In genomic region chr19:1171755-1172352, GRCh38 we compare ENCODE assay signal across 8 cellular contexts. TPM values are rescaled to one million over a fixed set of nuclear protein-coding genes. Genes with fewer than 3 reads are reported as not detected.
DNase-seq lines count a peak whose midpoint lies in the region; ATAC-seq and TF ChIP-seq lines count a peak whose summit lies in the region.

No MANE protein-coding gene starts in this region.

- H3K27ac ChIP-seq in parathyroid adenoma = peak overlapping the region; percentile 89

- no peaks in the 10 kb centered on the region for H3K9me3 ChIP-seq in NT2/D1 (ENCODE audit: insufficient read depth, low read length)
- H3K9me3 ChIP-seq in parathyroid adenoma (ENCODE audit: control insufficient read depth, low read length) = no peaks in the 10 kb centered on the region

- H3K4me3 ChIP-seq in NT2/D1 (ENCODE audit: insufficient read length, low read depth) (peak overlapping the region; percentile 84), parathyroid adenoma (ENCODE audit: low read depth, low read length) (no peak overlapping the region)

- in situ Hi-C loops in Caki2 (cut with HindIII; ENCODE audit: low pct_unique_long_range_greater_than_20kb, low sequenced_read_pairs) = no loop called here

- peaks cover 15% of the 10 kb centered on the region for H3K4me1 Mint-ChIP-seq in endothelial cell (ENCODE audit: unreplicated experiment)

- peaks cover 52% of the 10 kb centered on the region for H3K4me1 ChIP-seq in NT2/D1 (ENCODE audit: insufficient read depth, insufficient read length)
- peaks cover 6% of the 10 kb centered on the region for H3K4me1 ChIP-seq in parathyroid adenoma

- H3K27me3 Mint-ChIP-seq in endothelial cell (ENCODE audit: unreplicated experiment) = peaks cover 19% of the 10 kb centered on the region

- H3K9me3 Mint-ChIP-seq in endothelial cell (ENCODE audit: unreplicated experiment) = no peaks in the 10 kb centered on the region

- no peak for ATAC-seq in GM18517 (IDR thresholded peaks at IDR 0.05; ENCODE audit: unreplicated experiment)
- no peak for ATAC-seq in GM19023 (IDR thresholded peaks at IDR 0.05; ENCODE audit: unreplicated experiment)
- ATAC-seq in GM21360 (IDR thresholded peaks at IDR 0.05; ENCODE audit: unreplicated experiment) = no peak

- DNase-seq in Caki2 (ENCODE audit: low read depth) (peak; percentile 22), NT2/D1 (ENCODE audit: low read depth, low spot score) (no peak), endothelial cell (ENCODE audit: low spot score) (no peak)
- DNase-seq in activated effector memory CD4-positive, alpha-beta T cell treated with anti-CD3 and anti-CD28 coated beads, Interleukin-2, amount 50 U/mL, for 16 hours = no peak

- H2AFZ ChIP-seq in parathyroid adenoma = no peak overlapping the region

- H3K4me3 Mint-ChIP-seq in endothelial cell (ENCODE audit: unreplicated experiment) = peak overlapping the region; percentile 80

- peak overlapping the region; percentile 97 for H3K4me2 ChIP-seq in parathyroid adenoma (ENCODE audit: low read length)

- H3K27me3 ChIP-seq in NT2/D1 (ENCODE audit: insufficient read depth, insufficient read length) = no peaks in the 10 kb centered on the region
- H3K27me3 ChIP-seq in parathyroid adenoma (ENCODE audit: control insufficient read depth, insufficient read depth, low read length) = no peaks in the 10 kb centered on the region

- H3K36me3 Mint-ChIP-seq in endothelial cell (ENCODE audit: low read depth, unreplicated experiment) = peaks cover 11% of the 10 kb centered on the region

- H3K79me2 ChIP-seq in parathyroid adenoma = peaks cover 32% of the 10 kb centered on the region

- peak overlapping the region; percentile 78 for H3K27ac Mint-ChIP-seq in endothelial cell (ENCODE audit: unreplicated experiment)

- H3K9ac ChIP-seq in NT2/D1 (ENCODE audit: insufficient read length, low read depth) (peak overlapping the region; percentile 98), parathyroid adenoma (no peak overlapping the region)

- peaks cover 51% of the 10 kb centered on the region for H3K36me3 ChIP-seq in NT2/D1 (ENCODE audit: insufficient read depth, insufficient read length, low read length)
- H3K36me3 ChIP-seq in parathyroid adenoma (ENCODE audit: control insufficient read depth, insufficient read depth, low read length) = no peaks in the 10 kb centered on the region

- TF ChIP-seq CTCF in endothelial cell (IDR thresholded peaks at IDR 0.05; ENCODE audit: unreplicated experiment) (no peak), parathyroid adenoma (IDR thresholded peaks at IDR 0.05) (no peak)

RNA-seq across cellular contexts. Expression of gene SBNO2, which starts 2.2 kb away (rescaled TPM):
- total RNA-seq in Caki2 (2014; rRNA removed; shearing (Covaris generic); ENCODE audit: low replicate concordance) = 20.1 and 23.7 TPM in 2 replicates
- 46.4 TPM for total RNA-seq in endothelial cell (ENCODE audit: unreplicated experiment)

RNA-seq across cellular contexts. Expression of gene STK11, which starts 33.7 kb away (rescaled TPM):
- total RNA-seq in Caki2 (2014; rRNA removed; shearing (Covaris generic); ENCODE audit: low replicate concordance) = 74.2 and 78.3 TPM in 2 replicates
- total RNA-seq in endothelial cell (ENCODE audit: unreplicated experiment) = 63.9 TPM
